23 cellular contexts compared by ENCODE assay signal in the genomic region with DNA sequence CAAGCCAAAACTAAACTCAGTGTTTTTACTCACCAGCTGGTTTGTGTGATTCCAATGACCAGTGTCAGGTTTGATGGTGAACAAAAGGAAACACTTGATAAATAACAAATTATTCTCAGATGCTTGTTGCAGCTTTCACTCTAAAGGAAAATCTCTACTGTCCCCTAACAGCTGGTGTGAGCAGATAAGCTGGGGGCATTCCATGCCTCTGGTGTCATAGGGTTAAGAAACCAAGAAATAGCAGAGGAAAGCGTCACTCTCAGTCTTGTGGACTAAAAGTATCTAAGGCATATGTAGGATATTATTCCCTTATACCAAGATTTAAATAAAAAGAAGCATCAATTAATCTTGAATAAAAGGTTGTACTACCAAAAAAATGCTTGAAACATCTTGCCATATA. TPM values are rescaled to one million over a fixed set of nuclear protein-coding genes. Genes with fewer than 3 reads are reported as not detected.
"Had no signal": no experiment of that assay in that cellular context is flagged by ENCODE, and none has a peak within 500 bp of the region (broad histone marks: within the 10 kb centered on the region; RNA-seq: fewer than 3 reads in every experiment).

No MANE protein-coding gene starts in this region.

- H3K27ac Mint-ChIP-seq: activated naive CD8-positive, alpha-beta T cell treated with anti-CD3 and anti-CD28 coated beads, Interleukin-2, amount 10 ng/mL, durations not matched to agents 7 days and 5 days; dendritic cell treated with granulocyte-macrophage colony-stimulating factor and Interleukin-4, amounts not matched to agents 40 ng/mL and 50 ng/mL, for 4 days; endodermal cell had no signal

- H3K4me3 ChIP-seq: heart left ventricle, left lung, transverse colon had no signal

- H3K27ac ChIP-seq: heart left ventricle, left lung, transverse colon had no signal

- H3K9me3 ChIP-seq: heart left ventricle, left lung, transverse colon had no signal

- H3K4me1 Mint-ChIP-seq: activated naive CD8-positive, alpha-beta T cell treated with anti-CD3 and anti-CD28 coated beads, Interleukin-2, amount 10 ng/mL, durations not matched to agents 7 days and 5 days; central memory CD8-positive, alpha-beta T cell had no signal

- H3K27me3 Mint-ChIP-seq: activated naive CD8-positive, alpha-beta T cell treated with anti-CD3 and anti-CD28 coated beads, Interleukin-2, amount 10 ng/mL, durations not matched to agents 7 days and 5 days; central memory CD8-positive, alpha-beta T cell had no signal

- H3K27me3 ChIP-seq: transverse colon had no signal

- H3K36me3 Mint-ChIP-seq: activated naive CD8-positive, alpha-beta T cell treated with anti-CD3 and anti-CD28 coated beads, Interleukin-2, amount 10 ng/mL, durations not matched to agents 7 days and 5 days had no signal

- H3K4me1 ChIP-seq: heart left ventricle, left lung, transverse colon had no signal

- H3K4me3 Mint-ChIP-seq: activated naive CD8-positive, alpha-beta T cell treated with anti-CD3 and anti-CD28 coated beads, Interleukin-2, amount 10 ng/mL, durations not matched to agents 7 days and 5 days; activated T-cell treated with anti-CD3 and anti-CD28 coated beads, Interleukin-2, amount 50 U/mL, for 4 hours; central memory CD8-positive, alpha-beta T cell; dendritic cell treated with granulocyte-macrophage colony-stimulating factor and Interleukin-4, amounts not matched to agents 40 ng/mL and 50 ng/mL, for 4 days; endodermal cell had no signal

- H3K36me3 ChIP-seq: heart left ventricle, left lung, transverse colon had no signal

- ATAC-seq: activated T-cell treated with anti-CD3 and anti-CD28 coated beads, Interleukin-2, amount 50 U/mL, for 4 hours; left lung; sciatic nerve had no signal

- DNase-seq: activated CD4-positive, alpha-beta T cell treated with anti-CD3 and anti-CD28 coated beads for 1 hour; activated CD4-positive, alpha-beta T cell treated with anti-CD3 and anti-CD28 coated beads, Interleukin-2, amount 50 U/mL, for 48 hours; activated gamma-delta T cell; activated naive CD8-positive, alpha-beta T cell treated with anti-CD3 and anti-CD28 coated beads, Interleukin-2, amount 10 ng/mL, durations not matched to agents 7 days and 5 days; activated T-cell treated with anti-CD3 and anti-CD28 coated beads, Interleukin-2, amount 50 U/mL, for 4 hours; endodermal cell; heart left ventricle; islet precursor cell; left lung; stimulated activated CD4-positive, alpha-beta T cell treated with anti-CD3 and anti-CD28 coated beads, Interleukin-12 subunit alpha, Interleukin-12 subunit beta, amount 100 ng/mL, for 4 hours; stimulated activated naive CD4-positive, alpha-beta T cell; substantia nigra; T-helper 9 cell; transverse colon had no signal

- H3K9me3 Mint-ChIP-seq: activated naive CD8-positive, alpha-beta T cell treated with anti-CD3 and anti-CD28 coated beads, Interleukin-2, amount 10 ng/mL, durations not matched to agents 7 days and 5 days; activated T-cell treated with anti-CD3 and anti-CD28 coated beads, Interleukin-2, amount 50 U/mL, for 4 hours; central memory CD8-positive, alpha-beta T cell; dendritic cell treated with granulocyte-macrophage colony-stimulating factor and Interleukin-4, amounts not matched to agents 40 ng/mL and 50 ng/mL, for 4 days; endodermal cell had no signal

RNA-seq across cellular contexts. Expression of a gene that starts 24.3 kb away (rescaled TPM):
- total RNA-seq: activated naive CD8-positive, alpha-beta T cell treated with anti-CD3 and anti-CD28 coated beads, Interleukin-2, amount 10 ng/mL, durations not matched to agents 7 days and 5 days; activated T-cell treated with anti-CD3 and anti-CD28 coated beads, Interleukin-2, amount 50 U/mL, for 4 hours; heart left ventricle; left lung; mesenteric fat pad; osteoblast; pulmonary artery endothelial cell; sciatic nerve; transverse colon had no signal
- polyA plus RNA-seq: esophagus, heart left ventricle had no signal

RNA-seq across cellular contexts. Expression of a gene that starts 24.6 kb away (rescaled TPM):
- total RNA-seq: activated naive CD8-positive, alpha-beta T cell treated with anti-CD3 and anti-CD28 coated beads, Interleukin-2, amount 10 ng/mL, durations not matched to agents 7 days and 5 days; activated T-cell treated with anti-CD3 and anti-CD28 coated beads, Interleukin-2, amount 50 U/mL, for 4 hours; frontal cortex; heart left ventricle; left lung; mesenteric fat pad; osteoblast; pulmonary artery endothelial cell; sciatic nerve; transverse colon had no signal
- polyA plus RNA-seq: esophagus, heart left ventricle, neural cell had no signal
